In genomic region chr17:2456475-2456874, GRCh38 we compare ENCODE assay signal across 20 cellular contexts.
"Had no signal": no experiment of that assay in that cellular context is flagged by ENCODE, and none has a peak within 500 bp of the region (broad histone marks: within the 10 kb centered on the region; RNA-seq: fewer than 3 reads in every experiment).

No MANE protein-coding gene starts in this region.

- H3K27ac ChIP-seq: KMS-11, SJSA1, SK-N-MC had no signal

- H3K27me3 ChIP-seq: SJSA1 had no signal

- ATAC-seq: HepG2, K562 had no signal

- H3K9me3 Mint-ChIP-seq: IgD-negative memory B cell had no signal

- DNase-seq: Kasumi-1, MM.1S, NCI-H1092 treated with DMSO at 0.1 percent for 48 hours, NCI-H1436, NCI-H187, NCI-H2029, NCI-H2081 treated with DMSO at 0.1 percent for 48 hours, NCI-H226, NCI-H446, NCI-H510A, NCI-H774, Right ventricle myocardium superior, RPMI8226, SIG-M5 had no signal

- H3K9me3 ChIP-seq: SJSA1 had no signal

- H3K4me3 Mint-ChIP-seq: IgD-negative memory B cell had no signal

- H3K27me3 Mint-ChIP-seq: IgD-negative memory B cell had no signal

- H3K27ac Mint-ChIP-seq: IgD-negative memory B cell had no signal

- H3K4me3 ChIP-seq: K562, SJSA1, SK-N-MC had no signal
